ENCODE assay signal across 19 cellular contexts in genomic region chr2:27849558-27849957, GRCh38. TPM values are rescaled to one million over a fixed set of nuclear protein-coding genes. Genes with fewer than 3 reads are reported as not detected.
"Had no signal": no experiment of that assay in that cellular context is flagged by ENCODE, and none has a peak within 500 bp of the region (broad histone marks: within the 10 kb centered on the region; RNA-seq: fewer than 3 reads in every experiment).

No MANE protein-coding gene starts in this region.

- H3K4me3 Mint-ChIP-seq: activated CD4-positive, alpha-beta T cell treated with anti-CD3 and anti-CD28 coated beads, Interleukin-2, amount 10 ng/mL, durations not matched to agents 24 days and 14 days; activated CD8-positive, alpha-beta T cell treated with anti-CD3 and anti-CD28 coated beads, Interleukin-2, amount 10 ng/mL, durations not matched to agents 7 days and 5 days; activated naive CD4-positive, alpha-beta T cell treated with anti-CD3 and anti-CD28 coated beads, Interleukin-2, amount 50 U/mL, for 24 hours; activated T-cell treated with anti-CD3 and anti-CD28 coated beads, Interleukin-2, amount 50 U/mL, for 24 hours; central memory CD8-positive, alpha-beta T cell; neural progenitor cell; T-cell had no signal

- H3K4me3 ChIP-seq: ascending aorta, coronary artery, left lung, neural progenitor cell, spleen, transverse colon, uterus had no signal

- H3K27ac ChIP-seq: ascending aorta, coronary artery, left lung, neural progenitor cell, spleen, transverse colon, uterus had no signal

- H3K4me1 Mint-ChIP-seq: activated CD4-positive, alpha-beta T cell treated with anti-CD3 and anti-CD28 coated beads, Interleukin-2, amount 10 ng/mL, durations not matched to agents 24 days and 14 days; activated naive CD4-positive, alpha-beta T cell treated with anti-CD3 and anti-CD28 coated beads, Interleukin-2, amount 50 U/mL, for 24 hours; central memory CD8-positive, alpha-beta T cell; neural progenitor cell; T-cell had no signal

- H3K9me3 ChIP-seq: ascending aorta, left lung, spleen, transverse colon, uterus had no signal

- ATAC-seq: activated CD8-positive, alpha-beta T cell treated with anti-CD3 and anti-CD28 coated beads, Interleukin-2, amount 10 ng/mL, durations not matched to agents 7 days and 5 days; left lung; sciatic nerve; T-cell had no signal

- H3K9ac ChIP-seq: neural progenitor cell had no signal

- H3K27ac Mint-ChIP-seq: activated CD4-positive, alpha-beta T cell treated with anti-CD3 and anti-CD28 coated beads, Interleukin-2, amount 10 ng/mL, durations not matched to agents 24 days and 14 days; activated CD8-positive, alpha-beta T cell treated with anti-CD3 and anti-CD28 coated beads, Interleukin-2, amount 10 ng/mL, durations not matched to agents 7 days and 5 days; activated naive CD4-positive, alpha-beta T cell treated with anti-CD3 and anti-CD28 coated beads, Interleukin-2, amount 50 U/mL, for 24 hours; activated T-cell treated with anti-CD3 and anti-CD28 coated beads, Interleukin-2, amount 50 U/mL, for 24 hours; neural progenitor cell; T-cell had no signal

- FAIRE-seq: frontal cortex had no signal

- H3K4me2 ChIP-seq: neural progenitor cell had no signal

- DNase-seq: activated CD4-positive, alpha-beta T cell treated with anti-CD3 and anti-CD28 coated beads, Interleukin-2, amount 10 ng/mL, durations not matched to agents 24 days and 14 days; activated CD4-positive, CD25-positive, alpha-beta regulatory T cell; activated CD8-positive, alpha-beta T cell treated with anti-CD3 and anti-CD28 coated beads, Interleukin-2, amount 10 ng/mL, durations not matched to agents 7 days and 5 days; activated effector memory CD4-positive, alpha-beta T cell treated with anti-CD3 and anti-CD28 coated beads, Interleukin-2, amount 50 U/mL, for 16 hours; activated T-cell treated with anti-CD3 and anti-CD28 coated beads, Interleukin-2, amount 50 U/mL, for 24 hours; head of caudate nucleus; left lung; spleen; stimulated activated naive CD4-positive, alpha-beta T cell; T-cell; transverse colon; uterus had no signal

- H3K9me3 Mint-ChIP-seq: activated CD4-positive, alpha-beta T cell treated with anti-CD3 and anti-CD28 coated beads, Interleukin-2, amount 10 ng/mL, durations not matched to agents 24 days and 14 days; activated naive CD4-positive, alpha-beta T cell treated with anti-CD3 and anti-CD28 coated beads, Interleukin-2, amount 50 U/mL, for 24 hours; activated T-cell treated with anti-CD3 and anti-CD28 coated beads, Interleukin-2, amount 50 U/mL, for 24 hours; central memory CD8-positive, alpha-beta T cell; neural progenitor cell; T-cell had no signal

- H3K4me1 ChIP-seq: ascending aorta, left lung, neural progenitor cell, uterus had no signal

- H3K36me3 Mint-ChIP-seq: neural progenitor cell had no signal

- H2AFZ ChIP-seq: neural progenitor cell had no signal

- H3K36me3 ChIP-seq: ascending aorta, left lung, neural progenitor cell, transverse colon, uterus had no signal

- H3K27me3 ChIP-seq: ascending aorta, left lung, neural progenitor cell, spleen, transverse colon, uterus had no signal

RNA-seq across cellular contexts. Expression of gene RBKS, which starts 40.6 kb away (rescaled TPM):
- total RNA-seq: ascending aorta had no signal
